Comparison of ENCODE assay signal across 9 cellular contexts in the genomic region with DNA sequence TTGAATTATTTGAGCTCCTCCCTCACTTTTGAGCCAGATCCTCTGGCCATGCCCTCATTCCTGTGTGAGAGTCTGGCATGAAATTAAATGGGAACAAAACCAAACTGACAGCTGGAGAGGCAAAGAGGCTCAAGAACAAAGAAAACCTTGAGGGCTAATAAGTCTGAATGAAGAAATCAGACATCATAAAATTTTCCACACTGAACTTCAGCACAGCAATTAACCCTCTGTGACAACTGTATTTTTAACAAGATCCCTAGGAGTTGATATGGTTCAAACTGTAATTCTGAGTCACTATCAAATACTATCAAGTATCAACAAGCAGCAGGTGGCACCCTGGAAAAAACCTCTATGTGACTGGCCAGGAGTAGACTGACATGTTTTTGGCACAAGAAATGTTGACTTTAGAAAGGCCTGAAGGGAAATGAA.
A peak's percentile ranks its signal among the peaks of the same experiment; 100 is the strongest.
DNase-seq lines count a peak whose midpoint lies in the region; ATAC-seq and TF ChIP-seq lines count a peak whose summit lies in the region.
"Had no signal": no experiment of that assay in that cellular context is flagged by ENCODE, and none has a peak within 500 bp of the region (broad histone marks: within the 10 kb centered on the region; RNA-seq: fewer than 3 reads in every experiment).

No MANE protein-coding gene starts in this region.

- no peak for ATAC-seq in GM19463 (IDR thresholded peaks at IDR 0.05; ENCODE audit: unreplicated experiment)

- intact Hi-C loops in ovary (cut with DNase I) = no loop called here

- no peaks in the 10 kb centered on the region for H3K27me3 ChIP-seq in ovary
- H3K27me3 ChIP-seq: tibial nerve had no signal

- no peak for TF ChIP-seq POLR2A in ovary (IDR thresholded peaks at IDR 0.05)

- DNase-seq in EH (ENCODE audit: low read depth) (peak; percentile 85), NCI-H510A (lab: John Stamatoyannopoulos, UW) (peak; percentile 54), epithelial cell of esophagus (ENCODE audit: low read depth) (peak; percentile 82), ovary (peak in 3 of 5 donors; percentile 23 to 34 (median 32)), LoVo (ENCODE audit: low spot score) (no peak), RKO (ENCODE audit: low spot score) (no peak)
- no peak for DNase-seq in NK-92 treated with Interleukin-12 subunit alpha and Interleukin-12 subunit beta, amount 100 ng/mL, for 24 hours (lab: John Stamatoyannopoulos, UW)

- TF ChIP-seq CTCF in epithelial cell of esophagus (IDR thresholded peaks at IDR 0.05; ENCODE audit: insufficient read depth, low read depth, low read length, missing control alignments) = no peak
- no peak for TF ChIP-seq CTCF in ovary (IDR thresholded peaks at IDR 0.05)

- H3K9me3 ChIP-seq in ovary = no peaks in the 10 kb centered on the region

- no peaks in the 10 kb centered on the region for H3K36me3 ChIP-seq in ovary

- no peak overlapping the region for H3K4me3 ChIP-seq in epithelial cell of esophagus (ENCODE audit: low read length)
- no peak overlapping the region for H3K4me3 ChIP-seq in ovary
- H3K4me3 ChIP-seq: tibial nerve had no signal

- peaks cover 6% of the 10 kb centered on the region for H3K4me1 ChIP-seq in ovary (ENCODE audit: insufficient read depth)

- TF ChIP-seq EP300 in ovary (IDR thresholded peaks at IDR 0.05) = no peak

- H3K27ac ChIP-seq in ovary = no peak overlapping the region

Comparison
In these comparisons a context has a peak if more than half of its experiments do, and no peak if none do; other contexts are left out.
1. DNase-seq: peak in EH (single experiment), NCI-H510A (single experiment), epithelial cell of esophagus (single experiment) and ovary (3 of 5); none in NK-92 treated with Interleukin-12 subunit alpha and Interleukin-12 subunit beta, amount 100 ng/mL, for 24 hours (single experiment), LoVo (single experiment) and RKO (single experiment).